8 cellular contexts compared by ENCODE assay signal in genomic region chr12:49866859-49867579, GRCh38. TPM values are rescaled to one million over a fixed set of nuclear protein-coding genes. Genes with fewer than 3 reads are reported as not detected.
A peak's percentile ranks its signal among the peaks of the same experiment; 100 is the strongest.
DNase-seq lines count a peak whose midpoint lies in the region; ATAC-seq and TF ChIP-seq lines count a peak whose summit lies in the region.

No MANE protein-coding gene starts in this region.

- H3K4me1 Mint-ChIP-seq in natural killer cell: peaks cover 0 to 5% of the 10 kb centered on the region in 2 donors

- in situ Hi-C loops in HAP-1 (cut with MboI; ENCODE audit: low sequenced_read_pairs): no loop called here

- WGBS in esophagus muscularis mucosa: 39% methylated on average over 17 of the region's 19 CpGs

- H3K36me3 ChIP-seq in HAP-1 (replicated peaks) (no peaks in the 10 kb centered on the region), esophagus muscularis mucosa (no peaks in the 10 kb centered on the region)

- TF ChIP-seq CTCF in C4-2B (conservative IDR thresholded peaks at IDR 0.05): peak; percentile 96
- peak in 2 of 3 experiments; percentile 90 to 92 for TF ChIP-seq CTCF in esophagus muscularis mucosa (IDR thresholded peaks at IDR 0.05)
- TF ChIP-seq CTCF in natural killer cell (IDR thresholded peaks at IDR 0.05): peak; percentile 91

- intact Hi-C loops in esophagus muscularis mucosa (cut with DNase I) (loop anchor here (5.0 to 10.0 kb wide), 2 partner anchors 80 to 178 kb away; no protein-coding TSS in a partner anchor), natural killer cell (cut with micrococcal nuclease) (loop anchor here (5.0 kb wide), 1 partner anchor 190 kb away; the partner anchor contains the start of gene ASIC1)

- no peak overlapping the region for H3K27ac ChIP-seq in C4-2B
- H3K27ac ChIP-seq in esophagus muscularis mucosa (replicated peaks in 1 of 4): no peak overlapping the region

- H3K4me1 ChIP-seq in HAP-1 (no peaks in the 10 kb centered on the region), esophagus muscularis mucosa (peaks cover 30 to 33% (median 31%) of the 10 kb centered on the region in 4 donors)

- TF ChIP-seq POLR2A in esophagus muscularis mucosa (IDR thresholded peaks at IDR 0.05; ENCODE audit: low read depth): no peak

- H3K4me3 ChIP-seq in HAP-1 (no peak overlapping the region), esophagus muscularis mucosa (no peak overlapping the region)

- DNase-seq in HAP-1 (ENCODE audit: low spot score in 2 of 2): peak; percentile 49 to 86
- peak; percentile 43 for DNase-seq in NOMO-1 treated with DMSO at 0.1 percent for 48 hours (lab: John Stamatoyannopoulos, UW; ENCODE audit: unreplicated experiment)
- peak; percentile 75 for DNase-seq in activated T-cell treated with anti-CD3 and anti-CD28 coated beads for 4 hours
- DNase-seq in esophagus muscularis mucosa (ENCODE audit: extremely low spot score): no peak
- DNase-seq in natural killer cell: peak; percentile 73
- DNase-seq in stimulated activated naive CD4-positive, alpha-beta T cell treated with Interleukin-2 at 50 U/mL for 16 hours (lab: John Stamatoyannopoulos, UW): peak; percentile 59

- no peaks in the 10 kb centered on the region for H3K9me3 ChIP-seq in HAP-1
- H3K9me3 ChIP-seq in esophagus muscularis mucosa: no peaks in the 10 kb centered on the region

- H3K27me3 ChIP-seq in HAP-1 (ENCODE audit: low read depth) (no peaks in the 10 kb centered on the region), esophagus muscularis mucosa (peaks cover 0 to 3% (median 0%) of the 10 kb centered on the region in 4 donors)

- no peak overlapping the region for H3K27ac Mint-ChIP-seq in natural killer cell

- no peaks in the 10 kb centered on the region for H3K36me3 Mint-ChIP-seq in natural killer cell

- no peak overlapping the region for H3K4me3 Mint-ChIP-seq in natural killer cell

- peaks cover 0 to 10% of the 10 kb centered on the region in 2 donors for H3K27me3 Mint-ChIP-seq in natural killer cell (ENCODE audit: low read depth in 2 of 2)

- ATAC-seq in natural killer cell (peak; percentile 81 to 97 (median 93)), GM21447 (IDR thresholded peaks at IDR 0.05; ENCODE audit: unreplicated experiment) (no peak)

- no peaks in the 10 kb centered on the region for H3K9me3 Mint-ChIP-seq in natural killer cell

- TF ChIP-seq EP300 in esophagus muscularis mucosa (IDR thresholded peaks at IDR 0.05): no peak

RNA-seq across cellular contexts. Expression of gene BCDIN3D, which starts 24.1 kb away (rescaled TPM):
- total RNA-seq in esophagus muscularis mucosa (1 to 10 TPM; 2.2 to 6.2 (median 5.5) TPM), natural killer cell (1 to 10 TPM; 4.0 to 6.0 (median 4.4) TPM)

RNA-seq across cellular contexts. Expression of gene FAIM2, which starts 36.7 kb away (rescaled TPM):
- total RNA-seq in esophagus muscularis mucosa (10 to 100 TPM in 1 of 4 donors, 1 to 10 TPM in 3; 4.1 to 10.3 (median 7.4) TPM), natural killer cell (under 1 TPM in 2 of 3 donors, not detected in 1; 0.09 to 0.57 TPM)

RNA-seq across cellular contexts. Expression of gene NCKAP5L, which starts 38.8 kb away (rescaled TPM):
- total RNA-seq in esophagus muscularis mucosa (10 to 100 TPM; 15.0 to 30.5 (median 23.0) TPM), natural killer cell (10 to 100 TPM; 16.7 to 19.3 (median 16.8) TPM)
